Comparison of ENCODE assay signal across 29 cellular contexts in genomic region chrX:47164420-47164819, GRCh38.
"Had no signal": no experiment of that assay in that cellular context is flagged by ENCODE, and none has a peak within 500 bp of the region (broad histone marks: within the 10 kb centered on the region; RNA-seq: fewer than 3 reads in every experiment).

No MANE protein-coding gene starts in this region.

- H2AFZ ChIP-seq: neural progenitor cell, parathyroid adenoma had no signal

- FAIRE-seq: urothelium cell line had no signal

- H3K4me2 ChIP-seq: neural progenitor cell, smooth muscle cell had no signal

- H3K27ac ChIP-seq: neural progenitor cell, ovary, parathyroid adenoma, prostate gland, skin epidermis, stomach, thoracic aorta, thyroid gland, tibial nerve, upper lobe of left lung, vagina had no signal

- H3K27ac Mint-ChIP-seq: natural killer cell; nephron; neural progenitor cell; stimulated activated effector memory CD8-positive, alpha-beta T cell treated with anti-CD3 and anti-CD28 coated beads, Interleukin-12 subunit alpha, Interleukin-12 subunit beta, amount 100 ng/mL, for 72 hours; stimulated activated naive B cell treated with anti-CD40 and anti-IgM and Interleukin-4, amounts not matched to agents 10 μg/mL and 1 μg/mL and 100 μg/mL, for 72 hours; stimulated activated naive CD8-positive, alpha-beta T cell treated with anti-CD3 and anti-CD28 coated beads, Interleukin-15, Interleukin-2, amounts not matched to agents 100 ng/mL and 50 ng/mL, for 24 hours had no signal

- H3K36me3 ChIP-seq: neural progenitor cell, ovary, prostate gland, thoracic aorta, thyroid gland had no signal

- H3K27me3 Mint-ChIP-seq: naive thymus-derived CD4-positive, alpha-beta T cell; stimulated activated naive CD8-positive, alpha-beta T cell treated with anti-CD3 and anti-CD28 coated beads, Interleukin-15, Interleukin-2, amounts not matched to agents 100 ng/mL and 50 ng/mL, for 24 hours had no signal

- H3K36me3 Mint-ChIP-seq: natural killer cell had no signal

- H3K9me3 Mint-ChIP-seq: natural killer cell; stimulated activated effector memory CD8-positive, alpha-beta T cell treated with anti-CD3 and anti-CD28 coated beads, Interleukin-12 subunit alpha, Interleukin-12 subunit beta, amount 100 ng/mL, for 72 hours; stimulated activated naive B cell treated with anti-CD40 and anti-IgM and Interleukin-4, amounts not matched to agents 10 μg/mL and 1 μg/mL and 100 μg/mL, for 72 hours; stimulated activated naive CD8-positive, alpha-beta T cell treated with anti-CD3 and anti-CD28 coated beads, Interleukin-15, Interleukin-2, amounts not matched to agents 100 ng/mL and 50 ng/mL, for 24 hours had no signal

- H3K9ac ChIP-seq: neural progenitor cell, parathyroid adenoma had no signal

- H3K4me3 Mint-ChIP-seq: naive thymus-derived CD4-positive, alpha-beta T cell; natural killer cell; nephron; neural progenitor cell; stimulated activated effector memory CD8-positive, alpha-beta T cell treated with anti-CD3 and anti-CD28 coated beads, Interleukin-12 subunit alpha, Interleukin-12 subunit beta, amount 100 ng/mL, for 72 hours; stimulated activated naive B cell treated with anti-CD40 and anti-IgM and Interleukin-4, amounts not matched to agents 10 μg/mL and 1 μg/mL and 100 μg/mL, for 72 hours; stimulated activated naive CD8-positive, alpha-beta T cell treated with anti-CD3 and anti-CD28 coated beads, Interleukin-15, Interleukin-2, amounts not matched to agents 100 ng/mL and 50 ng/mL, for 24 hours had no signal

- H3K9me3 ChIP-seq: ovary, prostate gland, thoracic aorta, thyroid gland, tibial nerve, vagina had no signal

- H3K4me3 ChIP-seq: neural progenitor cell, ovary, prostate gland, skin epidermis, smooth muscle cell, stomach, thoracic aorta, thyroid gland, tibial nerve, upper lobe of left lung, vagina had no signal

- H3K4me1 ChIP-seq: neural progenitor cell, parathyroid adenoma, prostate gland, stomach, thyroid gland, tibial nerve, upper lobe of left lung, vagina had no signal

- ATAC-seq: naive thymus-derived CD4-positive, alpha-beta T cell; natural killer cell; right cardiac atrium; sciatic nerve; stimulated activated effector memory CD8-positive, alpha-beta T cell treated with anti-CD3 and anti-CD28 coated beads, Interleukin-12 subunit alpha, Interleukin-12 subunit beta, amount 100 ng/mL, for 72 hours; stimulated activated naive B cell treated with anti-CD40 and anti-IgM and Interleukin-4, amounts not matched to agents 10 μg/mL and 1 μg/mL and 100 μg/mL, for 72 hours had no signal

- H3K27me3 ChIP-seq: neural progenitor cell, ovary, thyroid gland, tibial nerve, upper lobe of left lung, vagina had no signal

- DNase-seq: naive thymus-derived CD4-positive, alpha-beta T cell; natural killer cell; occipital lobe; ovary; posterior cingulate gyrus; stimulated activated CD4-positive, alpha-beta T cell treated with anti-CD3 and anti-CD28 coated beads, Interleukin-15, amount 100 ng/mL, for 24 hours; stimulated activated CD4-positive, alpha-beta T cell treated with anti-CD3 and anti-CD28 coated beads, Interleukin-2, amount 100 ng/mL, for 24 hours; stimulated activated CD4-positive, alpha-beta T cell treated with anti-CD3 and anti-CD28 coated beads, Interleukin-2, amount 100 ng/mL, for 48 hours; stimulated activated CD4-positive, alpha-beta T cell treated with anti-CD3 and anti-CD28 coated beads, Interleukin-4, amount 100 ng/mL, for 24 hours; stimulated activated naive B cell treated with anti-CD40 and anti-IgM and Interleukin-4, amounts not matched to agents 10 μg/mL and 1 μg/mL and 100 μg/mL, for 72 hours; stimulated activated naive CD4-positive, alpha-beta T cell treated with Interleukin-2 at 50 U/mL for 16 hours; thyroid gland; trophoblast cell; upper lobe of left lung had no signal

- H3K4me1 Mint-ChIP-seq: nephron, neural progenitor cell had no signal
